11 cellular contexts compared by ENCODE assay signal in the genomic region with DNA sequence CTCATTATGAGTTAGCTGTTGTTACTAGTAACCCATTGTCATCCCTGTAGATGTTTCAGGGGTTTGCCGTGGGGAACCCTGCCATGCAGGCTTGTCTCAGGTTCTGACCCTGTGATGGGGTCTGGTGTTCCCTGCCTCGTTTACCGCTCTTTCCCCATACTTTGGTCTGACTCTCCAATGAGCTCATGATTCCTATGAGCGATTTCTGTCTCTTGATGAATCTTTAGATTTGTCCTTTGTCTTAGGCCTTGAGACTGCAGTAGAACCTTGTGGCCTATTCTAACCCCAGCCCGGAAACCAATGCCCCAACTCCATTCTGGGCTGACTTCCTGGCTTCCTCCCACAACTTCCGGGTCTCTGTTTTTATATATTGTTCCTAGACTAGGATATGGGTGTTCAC. TPM values are rescaled to one million over a fixed set of nuclear protein-coding genes. Genes with fewer than 3 reads are reported as not detected.
A peak's percentile ranks its signal among the peaks of the same experiment; 100 is the strongest.
DNase-seq lines count a peak whose midpoint lies in the region.
"Had no signal": no experiment of that assay in that cellular context is flagged by ENCODE, and none has a peak within 500 bp of the region (broad histone marks: within the 10 kb centered on the region; RNA-seq: fewer than 3 reads in every experiment).

No MANE protein-coding gene starts in this region.

- H3K27ac Mint-ChIP-seq in CD4-positive, alpha-beta memory T cell: peak overlapping the region; percentile 41 to 95 (median 65)

- H3K27me3 ChIP-seq in CD4-positive, alpha-beta memory T cell (ENCODE audit: insufficient read depth, low read length): no peaks in the 10 kb centered on the region

- H3K36me3 Mint-ChIP-seq in CD4-positive, alpha-beta memory T cell: peaks cover 0 to 4% of the 10 kb centered on the region in 2 donors

- no peaks in the 10 kb centered on the region for H3K27me3 Mint-ChIP-seq in CD4-positive, alpha-beta memory T cell

- CTCF ChIA-PET in CD4-positive, alpha-beta memory T cell (lab: Charles Lee; ENCODE audit: partially characterized antibody): interaction anchor here (1.5 to 3.6 kb wide), 5 partner anchors 11 to 57 kb away, joined by 5 to 12 read pairs (median 6); a partner anchor contains a TSS

- H3K9me3 Mint-ChIP-seq in CD4-positive, alpha-beta memory T cell: peaks cover 0 to 25% (median 7%) of the 10 kb centered on the region in 8 donors

- POLR2A ChIA-PET in CD4-positive, alpha-beta memory T cell (lab: Charles Lee; ENCODE audit: partially characterized antibody): interaction anchor here (0.6 to 7.1 kb wide), 7 partner anchors 10 to 154 kb away, joined by 3 to 70 read pairs (median 6); a partner anchor contains a TSS

- intact Hi-C loops in CD4-positive, alpha-beta memory T cell (cut with micrococcal nuclease): loop anchor here (1.0 kb wide), 1 partner anchor 12 kb away; a partner anchor contains a TSS

- DNase-seq in CD4-positive, alpha-beta memory T cell: peak; percentile 78 to 83 (median 80)
- DNase-seq in T-helper 2 cell: peak in 4 of 5 experiments; percentile 32 to 96 (median 70)
- DNase-seq in activated naive CD4-positive, alpha-beta T cell treated with Interleukin-2 at 50 U/mL for 16 hours: peak; percentile 63
- peak; percentile 56 for DNase-seq in stimulated activated CD4-positive, alpha-beta T cell treated with anti-CD3 and anti-CD28 coated beads, Interleukin-15, amount 100 ng/mL, for 24 hours
- no peak for DNase-seq in NCI-H748 (lab: John Stamatoyannopoulos, UW; ENCODE audit: unreplicated experiment)
- DNase-seq in GM19240 (ENCODE audit: insufficient read length, low spot score): no peak
- DNase-seq in iPS-NIHi11 (ENCODE audit: low spot score): no peak
- no peak for DNase-seq in glomerular visceral epithelial cell (ENCODE audit: extremely low spot score)
- DNase-seq: hypothalamus had no signal

- peaks cover 0 to 7% of the 10 kb centered on the region in 2 donors for H3K9me3 ChIP-seq in CD4-positive, alpha-beta memory T cell (ENCODE audit: control insufficient read depth in 1 of 2, low read length in 2 of 2)
- H3K9me3 ChIP-seq: prostate gland had no signal

- peak overlapping the region; percentile 58 to 86 (median 73) for H3K4me3 Mint-ChIP-seq in CD4-positive, alpha-beta memory T cell

- H3K27ac ChIP-seq in CD4-positive, alpha-beta memory T cell (ENCODE audit: low read depth, low read length): no peak overlapping the region
- H3K27ac ChIP-seq: C4-2B, prostate gland had no signal

- peaks cover 21 to 53% (median 43%) of the 10 kb centered on the region in 4 donors for H3K4me1 Mint-ChIP-seq in CD4-positive, alpha-beta memory T cell

- peaks cover 46% of the 10 kb centered on the region for H3K4me1 ChIP-seq in CD4-positive, alpha-beta memory T cell (ENCODE audit: insufficient read depth, low read length)
- H3K4me1 ChIP-seq: prostate gland had no signal

- no peaks in the 10 kb centered on the region for H3K36me3 ChIP-seq in CD4-positive, alpha-beta memory T cell (ENCODE audit: insufficient read depth, low read length)
- H3K36me3 ChIP-seq: prostate gland had no signal

- H3K4me3 ChIP-seq in CD4-positive, alpha-beta memory T cell (ENCODE audit: low read length in 2 of 2): peak overlapping the region in 1 of 2 donors; percentile 11
- H3K4me3 ChIP-seq: prostate gland had no signal

RNA-seq across cellular contexts. Expression of a gene that starts 11.3 kb away (rescaled TPM):
- 100 to 1,000 TPM; 128 to 132 TPM for total RNA-seq in CD4-positive, alpha-beta memory T cell
- polyA plus RNA-seq in CD4-positive, alpha-beta memory T cell: 100 to 1,000 TPM in 1 of 2 donors, 10 to 100 TPM in 1; 86.1 to 121 TPM

RNA-seq across cellular contexts. Expression of a gene that starts 24.7 kb away (rescaled TPM):
- under 1 TPM; 0.78 to 0.81 TPM for total RNA-seq in CD4-positive, alpha-beta memory T cell
- polyA plus RNA-seq in CD4-positive, alpha-beta memory T cell: not detected

Comparison
In these comparisons a context has a peak if more than half of its experiments do, and no peak if none do; other contexts are left out.
1. DNase-seq: peak in CD4-positive, alpha-beta memory T cell (5 of 5), T-helper 2 cell (4 of 5), activated naive CD4-positive, alpha-beta T cell treated with Interleukin-2 at 50 U/mL for 16 hours (single experiment) and stimulated activated CD4-positive, alpha-beta T cell treated with anti-CD3 and anti-CD28 coated beads, Interleukin-15, amount 100 ng/mL, for 24 hours (single experiment); none in NCI-H748 (single experiment), GM19240 (single experiment), iPS-NIHi11 (single experiment) and glomerular visceral epithelial cell (single experiment).